ENCODE assay signal across 9 cellular contexts in genomic region chr10:81873932-81874816, GRCh38. TPM values are rescaled to one million over a fixed set of nuclear protein-coding genes. Genes with fewer than 3 reads are reported as not detected.
DNase-seq lines count a peak whose midpoint lies in the region; ATAC-seq and TF ChIP-seq lines count a peak whose summit lies in the region.
"Had no signal": no experiment of that assay in that cellular context is flagged by ENCODE, and none has a peak within 500 bp of the region (broad histone marks: within the 10 kb centered on the region; RNA-seq: fewer than 3 reads in every experiment).

No MANE protein-coding gene starts in this region.

- DNase-seq in SIG-M5 treated with dmso at 0.1 percent for 504 hours (lab: John Stamatoyannopoulos, UW; ENCODE audit: unreplicated experiment): peak; percentile 1
- no peak for DNase-seq in SIG-M5 (lab: John Stamatoyannopoulos, UW)
- peak; percentile 64 for DNase-seq in T1000 (lab: John Stamatoyannopoulos, UW)
- peak in 41 of 42 donors; percentile 2 to 79 (median 59) for DNase-seq in head of caudate nucleus
- DNase-seq in progenitor cell of endocrine pancreas (ENCODE audit: low spot score, unreplicated experiment): peak; percentile 79
- no peak for DNase-seq in GM19240 (ENCODE audit: insufficient read length, low spot score)
- no peak for DNase-seq in stimulated activated CD4-positive, alpha-beta T cell treated with anti-CD3 and anti-CD28 coated beads, Interleukin-4, amount 100 ng/mL, for 4 hours
- DNase-seq: CD4-positive, CD25-positive, alpha-beta regulatory T cell had no signal

- peak overlapping the region; percentile 74 for H3K4me3 Mint-ChIP-seq in progenitor cell of endocrine pancreas (ENCODE audit: low read depth)

- H3K9me3 Mint-ChIP-seq in progenitor cell of endocrine pancreas (ENCODE audit: low read depth): no peaks in the 10 kb centered on the region

- H3K27ac Mint-ChIP-seq in progenitor cell of endocrine pancreas: no peak overlapping the region
- H3K27ac Mint-ChIP-seq: CD4-positive, CD25-positive, alpha-beta regulatory T cell had no signal

- peaks cover 28% of the 10 kb centered on the region for H3K27me3 Mint-ChIP-seq in progenitor cell of endocrine pancreas

- TF ChIP-seq CTCF in progenitor cell of endocrine pancreas (IDR thresholded peaks at IDR 0.05; ENCODE audit: unreplicated experiment): peak; percentile 33

- intact Hi-C loops in head of caudate nucleus (cut with DNase I): no loop called here

- H3K36me3 Mint-ChIP-seq in progenitor cell of endocrine pancreas (ENCODE audit: insufficient read depth): no peaks in the 10 kb centered on the region

- H3K4me1 Mint-ChIP-seq in progenitor cell of endocrine pancreas (ENCODE audit: low read depth): peaks cover 28% of the 10 kb centered on the region

- no peak for ATAC-seq in HG03159 (IDR thresholded peaks at IDR 0.05; ENCODE audit: unreplicated experiment)

RNA-seq across cellular contexts. Expression of gene NRG3, which starts 0.8 kb away (rescaled TPM):
- total RNA-seq in progenitor cell of endocrine pancreas: 29.5 and 32.2 TPM in 2 replicates
- total RNA-seq: CD4-positive, CD25-positive, alpha-beta regulatory T cell had no signal

Comparison
In these comparisons a context has a peak if more than half of its experiments do, and no peak if none do; other contexts are left out.
1. DNase-seq: peak in SIG-M5 treated with dmso at 0.1 percent for 504 hours (single experiment), T1000 (single experiment), head of caudate nucleus (41 of 42) and progenitor cell of endocrine pancreas (single experiment); none in SIG-M5 (single experiment), GM19240 (single experiment) and stimulated activated CD4-positive, alpha-beta T cell treated with anti-CD3 and anti-CD28 coated beads, Interleukin-4, amount 100 ng/mL, for 4 hours (0 of 2).